14 cellular contexts compared by ENCODE assay signal in the genomic region with DNA sequence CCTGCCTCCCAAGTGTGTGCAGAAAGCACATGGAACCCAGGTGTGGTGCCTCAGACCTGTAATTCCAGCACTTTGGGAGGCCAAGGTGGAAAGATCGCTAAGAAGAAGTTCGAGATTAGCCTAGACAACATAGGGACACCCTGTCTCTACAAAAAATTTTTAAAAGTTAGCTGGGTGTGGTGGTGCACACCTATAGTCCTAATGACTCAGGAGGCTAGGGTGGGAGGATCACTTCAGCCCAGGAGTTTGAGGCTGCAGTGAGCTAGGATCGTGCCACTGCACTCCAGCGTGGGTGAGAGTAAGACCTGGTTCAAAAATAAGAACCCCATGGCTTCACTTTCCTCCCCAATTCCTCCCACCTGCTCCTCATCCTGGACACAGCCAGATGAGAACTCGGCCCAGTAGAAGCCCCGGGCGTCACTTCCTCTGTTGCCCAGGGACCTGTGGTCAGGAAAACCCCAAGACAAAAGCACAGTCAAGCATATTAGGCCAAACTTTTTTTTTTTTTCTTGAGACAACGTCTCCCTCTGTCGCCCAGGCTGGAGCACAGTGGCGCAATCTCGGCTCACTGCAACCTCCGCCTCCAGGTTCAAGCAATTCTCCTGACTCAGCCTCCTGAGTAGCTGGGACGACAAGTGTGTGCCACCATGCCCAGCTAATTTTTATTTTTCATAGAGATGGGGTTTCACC. TPM values are rescaled to one million over a fixed set of nuclear protein-coding genes. Genes with fewer than 3 reads are reported as not detected.
DNase-seq lines count a peak whose midpoint lies in the region; ATAC-seq, FAIRE-seq and TF ChIP-seq lines count a peak whose summit lies in the region.
"Not testable (repeated sequence)": the region's sequence is repeated elsewhere in the genome, so short reads cannot be mapped to it uniquely, and the experiment has no call there.
"Had no signal": no experiment of that assay in that cellular context is flagged by ENCODE, and none has a peak within 500 bp of the region (broad histone marks: within the 10 kb centered on the region; RNA-seq: fewer than 3 reads in every experiment).

No MANE protein-coding gene starts in this region.

- H3K9me3 Mint-ChIP-seq in CD8-positive, alpha-beta T cell; activated T-cell treated with anti-CD3 and anti-CD28 coated beads, Interleukin-2, amount 50 U/mL, for 24 hours: not testable (repeated sequence)

- H3K27ac ChIP-seq in CD8-positive, alpha-beta T cell (ENCODE audit: low read depth, low read length); kidney (ENCODE audit: low read depth in 2 of 2, low read length in 2 of 2): not testable (repeated sequence)
- peak overlapping the region; percentile 34 for H3K27ac ChIP-seq in OCI-LY3 (ENCODE audit: low read length)

- H3K4me3 ChIP-seq in CD8-positive, alpha-beta T cell (ENCODE audit: low read depth, low read length); OCI-LY3 (ENCODE audit: low read length); kidney (ENCODE audit: low read length in 2 of 2): not testable (repeated sequence)

- POLR2A ChIA-PET in CD8-positive, alpha-beta T cell (lab: Charles Lee) = not testable (repeated sequence)

- H3K9ac ChIP-seq in OCI-LY3 (ENCODE audit: low read length); kidney (ENCODE audit: low read length in 2 of 2): not testable (repeated sequence)

- H3K79me2 ChIP-seq in OCI-LY3 (ENCODE audit: low read length) = not testable (repeated sequence)

- not testable (repeated sequence) for TF ChIP-seq CTCF in CD8-positive, alpha-beta T cell (IDR thresholded peaks at IDR 0.05); OCI-LY3 (IDR thresholded peaks at IDR 0.05; ENCODE audit: low read depth, low read length); kidney (IDR thresholded peaks at IDR 0.05; ENCODE audit: borderline replicate concordance, extremely low read depth, insufficient read depth)

- CTCF ChIA-PET in CD8-positive, alpha-beta T cell (lab: Charles Lee) = not testable (repeated sequence)

- not testable (repeated sequence) for H3K4me3 Mint-ChIP-seq in CD8-positive, alpha-beta T cell; activated T-cell treated with anti-CD3 and anti-CD28 coated beads, Interleukin-2, amount 50 U/mL, for 24 hours

- not testable (repeated sequence) for H3K4me1 Mint-ChIP-seq in CD8-positive, alpha-beta T cell (ENCODE audit: low read depth); activated T-cell treated with anti-CD3 and anti-CD28 coated beads, Interleukin-2, amount 50 U/mL, for 24 hours (ENCODE audit: low read depth)

- H2AFZ ChIP-seq in OCI-LY3 (ENCODE audit: low read depth, low read length) = not testable (repeated sequence)

- H3K27me3 ChIP-seq in CD8-positive, alpha-beta T cell (ENCODE audit: insufficient read depth, low read length); OCI-LY3 (ENCODE audit: low read depth, low read length): not testable (repeated sequence)

- H3K9me3 ChIP-seq in CD8-positive, alpha-beta T cell (ENCODE audit: low read length); OCI-LY3 (ENCODE audit: insufficient read depth, low read length); kidney (ENCODE audit: control insufficient read depth in 1 of 2, low read length in 2 of 2): not testable (repeated sequence)

- not testable (repeated sequence) for ATAC-seq in CD8-positive, alpha-beta T cell
- ATAC-seq in GM18858 (IDR thresholded peaks at IDR 0.05; ENCODE audit: unreplicated experiment) (peak; percentile 78), GM21360 (IDR thresholded peaks at IDR 0.05; ENCODE audit: unreplicated experiment) (peak; percentile 76), HG02840 (IDR thresholded peaks at IDR 0.05; ENCODE audit: low FRiP score, unreplicated experiment) (peak; percentile 83), HG03354 (IDR thresholded peaks at IDR 0.05; ENCODE audit: poor library complexity, severe bottlenecking, unreplicated experiment) (peak; percentile 86)

- H4K20me1 ChIP-seq in OCI-LY3 (ENCODE audit: insufficient read depth, low read length) = not testable (repeated sequence)

- H3K27me3 Mint-ChIP-seq in CD8-positive, alpha-beta T cell (ENCODE audit: low read depth); activated T-cell treated with anti-CD3 and anti-CD28 coated beads, Interleukin-2, amount 50 U/mL, for 24 hours: not testable (repeated sequence)

- H3K36me3 Mint-ChIP-seq in CD8-positive, alpha-beta T cell = peaks cover 50% of the 10 kb centered on the region
- H3K36me3 Mint-ChIP-seq in activated T-cell treated with anti-CD3 and anti-CD28 coated beads, Interleukin-2, amount 50 U/mL, for 24 hours (ENCODE audit: low read depth) = peaks cover 91% of the 10 kb centered on the region

- H3K4me1 ChIP-seq in CD8-positive, alpha-beta T cell (ENCODE audit: insufficient read depth, low read length); kidney (ENCODE audit: control insufficient read depth in 1 of 2, insufficient read depth in 1 of 2, low read depth in 1 of 2, low read length in 2 of 2): not testable (repeated sequence)
- H3K4me1 ChIP-seq in OCI-LY3 (ENCODE audit: low read length) = peaks cover 13% of the 10 kb centered on the region

- H3K4me2 ChIP-seq in OCI-LY3 (ENCODE audit: low read length) = 0 out of 2 replicates have a peak overlapping the region, but pooled peaks have one; percentile 14

- not testable (repeated sequence) for DNase-seq in CD8-positive, alpha-beta T cell; activated T-cell treated with anti-CD3 and anti-CD28 coated beads, Interleukin-2, amount 50 U/mL, for 24 hours
- DNase-seq in kidney = peak; percentile 42

- peak overlapping the region; percentile 60 for H3K27ac Mint-ChIP-seq in CD8-positive, alpha-beta T cell
- peak overlapping the region; percentile 72 for H3K27ac Mint-ChIP-seq in activated T-cell treated with anti-CD3 and anti-CD28 coated beads, Interleukin-2, amount 50 U/mL, for 24 hours

- H3K36me3 ChIP-seq in CD8-positive, alpha-beta T cell (ENCODE audit: insufficient read depth, low read length); OCI-LY3 (replicated peaks; ENCODE audit: low read depth, low read length); kidney (ENCODE audit: control insufficient read depth in 1 of 2, insufficient read depth in 2 of 2, low read length in 2 of 2): not testable (repeated sequence)

- FAIRE-seq in kidney (lab: Jason Lieb, UNC) = not testable (repeated sequence)

- intact Hi-C loops in CD8-positive, alpha-beta T cell (cut with DNase I, micrococcal nuclease); kidney (cut with DNase I): not testable (repeated sequence)

RNA-seq across cellular contexts. Expression of a gene that starts 13.1 kb away (rescaled TPM):
- under 1 TPM; 0.22 to 0.27 TPM for total RNA-seq in CD8-positive, alpha-beta T cell
- 4.5 TPM for total RNA-seq in kidney
- polyA plus RNA-seq in kidney (ENCODE audit: insufficient read depth, low read depth, low replicate concordance) = 6.4 TPM

RNA-seq across cellular contexts. Expression of a gene that starts 23.4 kb away (rescaled TPM):
- total RNA-seq in CD8-positive, alpha-beta T cell = 100 to 1,000 TPM; 108 to 114 TPM
- total RNA-seq in kidney = 41.1 TPM
- polyA plus RNA-seq in kidney (ENCODE audit: insufficient read depth, low read depth, low replicate concordance) = 21.6 TPM

RNA-seq across cellular contexts. Expression of a gene that starts 24.1 kb away (rescaled TPM):
- total RNA-seq in CD8-positive, alpha-beta T cell = 100 to 1,000 TPM; 212 to 224 TPM
- 160 TPM for total RNA-seq in kidney
- 354 TPM for polyA plus RNA-seq in kidney (ENCODE audit: insufficient read depth, low read depth, low replicate concordance)

RNA-seq across cellular contexts. Expression of a gene that starts 28.9 kb away (rescaled TPM):
- not detected for total RNA-seq in CD8-positive, alpha-beta T cell
- not detected for total RNA-seq in kidney
- polyA plus RNA-seq in kidney (ENCODE audit: insufficient read depth, low read depth, low replicate concordance) = not detected
- total RNA-seq: A673, body of pancreas, Calu3, frontal cortex, mucosa of gallbladder, ureter had no signal

RNA-seq across cellular contexts. Expression of a gene that starts 40.3 kb away (rescaled TPM):
- not detected for total RNA-seq in CD8-positive, alpha-beta T cell
- not detected for total RNA-seq in kidney
- not detected for polyA plus RNA-seq in kidney (ENCODE audit: insufficient read depth, low read depth, low replicate concordance)
- total RNA-seq: A673, body of pancreas, Calu3, frontal cortex, mucosa of gallbladder, ureter had no signal
